In the genomic region with DNA sequence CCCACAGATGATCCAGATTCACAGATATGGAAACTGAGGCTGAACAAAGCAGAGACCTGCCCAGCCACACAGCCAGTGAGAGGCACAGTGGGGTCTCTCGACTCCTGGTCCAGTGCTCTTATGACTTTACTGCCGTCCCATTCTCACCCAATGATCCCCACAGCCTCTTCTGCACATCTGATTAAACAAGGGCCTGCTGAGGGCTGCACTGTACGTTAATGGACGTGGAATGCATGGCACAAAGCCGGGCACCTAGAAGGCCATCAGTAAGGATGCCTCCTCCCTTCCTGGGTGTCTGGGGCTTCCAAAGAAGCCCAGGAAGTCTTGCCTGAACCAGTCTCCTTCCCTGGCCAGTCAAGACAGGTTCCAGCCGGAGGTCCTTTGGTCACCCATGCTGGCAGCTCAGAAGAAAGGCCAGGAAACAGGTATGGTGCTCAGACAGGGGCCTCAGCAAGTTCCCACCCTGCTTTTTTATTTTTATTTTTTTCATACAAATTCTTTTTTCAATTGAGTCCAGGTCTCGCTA, we compare ENCODE assay signal across 10 cellular contexts. TPM values are rescaled to one million over a fixed set of nuclear protein-coding genes. Genes with fewer than 3 reads are reported as not detected.
DNase-seq lines count a peak whose midpoint lies in the region; ATAC-seq and TF ChIP-seq lines count a peak whose summit lies in the region.
"Had no signal": no experiment of that assay in that cellular context is flagged by ENCODE, and none has a peak within 500 bp of the region (broad histone marks: within the 10 kb centered on the region; RNA-seq: fewer than 3 reads in every experiment).

No MANE protein-coding gene starts in this region.

- no peaks in the 10 kb centered on the region for H3K36me3 ChIP-seq in SK-N-SH (replicated peaks in 1 of 2; ENCODE audit: control insufficient read depth in 1 of 2, insufficient read depth in 2 of 2, low read length in 1 of 2)

- peaks cover 22 to 35% of the 10 kb centered on the region in 2 donors for H3K36me3 Mint-ChIP-seq in stimulated activated naive B cell treated with anti-CD40 and anti-IgM and Interleukin-4, amounts not matched to agents 10 μg/mL and 1 μg/mL and 100 μg/mL, for 72 hours

- no peak for TF ChIP-seq CTCF in SK-N-SH (IDR thresholded peaks at IDR 0.05)
- no peak for TF ChIP-seq CTCF in dorsolateral prefrontal cortex (IDR thresholded peaks at IDR 0.05 in 54 of 56, conservative IDR thresholded peaks at IDR 0.05 in 2 of 56; ENCODE audit: low read depth in 1 of 56, partially characterized antibody in 56 of 56)

- H3K27me3 ChIP-seq in SK-N-SH (ENCODE audit: insufficient read depth) (no peaks in the 10 kb centered on the region), dorsolateral prefrontal cortex (no peaks in the 10 kb centered on the region)

- 89% methylated on average over 7 of the region's 7 CpGs for WGBS in SK-N-SH (ENCODE audit: low lambda C conversion rate)

- no peaks in the 10 kb centered on the region for H3K9me3 Mint-ChIP-seq in stimulated activated naive B cell treated with anti-CD40 and anti-IgM and Interleukin-4, amounts not matched to agents 10 μg/mL and 1 μg/mL and 100 μg/mL, for 72 hours

- no peaks in the 10 kb centered on the region for H3K9me3 ChIP-seq in SK-N-SH

- POLR2A ChIA-PET in SK-N-SH (lab: Yijun Ruan, JAX) = no interaction called here

- H4K20me1 ChIP-seq in SK-N-SH (ENCODE audit: insufficient read depth) = no peaks in the 10 kb centered on the region

- peaks cover 53 to 64% of the 10 kb centered on the region in 2 donors for H3K4me1 Mint-ChIP-seq in stimulated activated naive B cell treated with anti-CD40 and anti-IgM and Interleukin-4, amounts not matched to agents 10 μg/mL and 1 μg/mL and 100 μg/mL, for 72 hours

- H3K27ac ChIP-seq in SK-N-SH (ENCODE audit: low read depth in 2 of 2, low read length in 1 of 2) (no peak overlapping the region), dorsolateral prefrontal cortex (peak overlapping the region; percentile 90 to 100 (median 99))

- H3K4me3 ChIP-seq in SK-N-SH (ENCODE audit: low read depth in 2 of 2, low read length in 1 of 2) (peak overlapping the region in 1 of 2 experiments; percentile 30; a peak in 1 of 4 replicates), dorsolateral prefrontal cortex (peak overlapping the region; percentile 12 to 98 (median 85))

- peak overlapping the region; percentile 83 for H3K27ac Mint-ChIP-seq in stimulated activated naive B cell treated with anti-CD40 and anti-IgM and Interleukin-4, amounts not matched to agents 10 μg/mL and 1 μg/mL and 100 μg/mL, for 72 hours

- peaks cover 37 to 54% of the 10 kb centered on the region in 2 experiments for H3K4me1 ChIP-seq in SK-N-SH (ENCODE audit: control insufficient read depth in 1 of 2, insufficient read depth in 2 of 2, low read depth in 1 of 2, low read length in 1 of 2)

- no peak overlapping the region for H3K9ac ChIP-seq in SK-N-SH

- H3K79me2 ChIP-seq in SK-N-SH (ENCODE audit: insufficient read depth) = peaks cover 57% of the 10 kb centered on the region

- no peak for DNase-seq in SK-N-SH
- no peak for DNase-seq in dorsolateral prefrontal cortex
- DNase-seq in stimulated activated naive B cell treated with anti-CD40 and anti-IgM and Interleukin-4, amounts not matched to agents 10 μg/mL and 1 μg/mL and 100 μg/mL, for 72 hours = no peak
- DNase-seq: 8988T; activated CD8-positive, alpha-beta memory T cell treated with anti-CD3 and anti-CD28 coated beads, Interleukin-2, amount 50 U/mL, for 4 hours; DMS 273 treated with DMSO at 0.1 percent for 48 hours; MM.1S had no signal

- CTCF ChIA-PET in SK-N-SH (lab: Yijun Ruan, JAX) = interaction anchor here (1.6 to 4.5 kb wide), 4 partner anchors 26 to 363 kb away, joined by 6 to 32 read pairs (median 8); a partner anchor contains a TSS

- H3F3A ChIP-seq in SK-N-SH (replicated peaks; ENCODE audit: insufficient read depth) = peaks cover 10% of the 10 kb centered on the region

- no peaks in the 10 kb centered on the region for H3K27me3 Mint-ChIP-seq in stimulated activated naive B cell treated with anti-CD40 and anti-IgM and Interleukin-4, amounts not matched to agents 10 μg/mL and 1 μg/mL and 100 μg/mL, for 72 hours

- no peak for TF ChIP-seq RAD21 in SK-N-SH (IDR thresholded peaks at IDR 0.05; ENCODE audit: low read length)

- peak overlapping the region; percentile 86 to 91 for H3K4me3 Mint-ChIP-seq in stimulated activated naive B cell treated with anti-CD40 and anti-IgM and Interleukin-4, amounts not matched to agents 10 μg/mL and 1 μg/mL and 100 μg/mL, for 72 hours

- TF ChIP-seq EP300 in SK-N-SH (IDR thresholded peaks at IDR 0.05; ENCODE audit: borderline replicate concordance in 1 of 2, low read depth in 1 of 2, low read length in 1 of 2) = no peak

- no peak overlapping the region for H2AFZ ChIP-seq in SK-N-SH (ENCODE audit: low read depth)

- no peak for ATAC-seq in SK-N-SH treated with all-trans-retinoic acid at 6 μM for 48 hours
- ATAC-seq in stimulated activated naive B cell treated with anti-CD40 and anti-IgM and Interleukin-4, amounts not matched to agents 10 μg/mL and 1 μg/mL and 100 μg/mL, for 72 hours (replicated peaks) = no peak
- no peak for ATAC-seq in GM18867 (IDR thresholded peaks at IDR 0.05; ENCODE audit: unreplicated experiment)
- ATAC-seq in HG03097 (IDR thresholded peaks at IDR 0.05; ENCODE audit: low FRiP score, unreplicated experiment) = no peak

- intact Hi-C loops in dorsolateral prefrontal cortex (cut with DNase I) = loop anchor here (1.0 to 5.0 kb wide), 2 partner anchors 25 to 39 kb away; no protein-coding TSS in a partner anchor

- peak overlapping the region; percentile 93 for H3K4me2 ChIP-seq in SK-N-SH

- no peaks in the 10 kb centered on the region for H3K9me2 ChIP-seq in SK-N-SH

TF ChIP-seq in SK-N-SH, 30 proteins besides CTCF, POLR2A, EP300 and RAD21 (continues in another document):
- TF ChIP-seq GABPA (IDR thresholded peaks at IDR 0.05; ENCODE audit: low read depth) (no peak), RXRA (IDR thresholded peaks at IDR 0.05; ENCODE audit: borderline replicate concordance, low read depth) (no peak), JUND (IDR thresholded peaks at IDR 0.05) (no peak), SMC3 (IDR thresholded peaks at IDR 0.05; ENCODE audit: low read depth, low read length) (no peak), CHD2 (IDR thresholded peaks at IDR 0.05; ENCODE audit: low read length, partially characterized antibody) (no peak)

TF ChIP-seq in SK-N-SH treated with all-trans-retinoic acid at 6 μM for 48 hours, 23 proteins besides CTCF, POLR2A, EP300 and RAD21 (continues in another document):
- TF ChIP-seq, protein P1, sequence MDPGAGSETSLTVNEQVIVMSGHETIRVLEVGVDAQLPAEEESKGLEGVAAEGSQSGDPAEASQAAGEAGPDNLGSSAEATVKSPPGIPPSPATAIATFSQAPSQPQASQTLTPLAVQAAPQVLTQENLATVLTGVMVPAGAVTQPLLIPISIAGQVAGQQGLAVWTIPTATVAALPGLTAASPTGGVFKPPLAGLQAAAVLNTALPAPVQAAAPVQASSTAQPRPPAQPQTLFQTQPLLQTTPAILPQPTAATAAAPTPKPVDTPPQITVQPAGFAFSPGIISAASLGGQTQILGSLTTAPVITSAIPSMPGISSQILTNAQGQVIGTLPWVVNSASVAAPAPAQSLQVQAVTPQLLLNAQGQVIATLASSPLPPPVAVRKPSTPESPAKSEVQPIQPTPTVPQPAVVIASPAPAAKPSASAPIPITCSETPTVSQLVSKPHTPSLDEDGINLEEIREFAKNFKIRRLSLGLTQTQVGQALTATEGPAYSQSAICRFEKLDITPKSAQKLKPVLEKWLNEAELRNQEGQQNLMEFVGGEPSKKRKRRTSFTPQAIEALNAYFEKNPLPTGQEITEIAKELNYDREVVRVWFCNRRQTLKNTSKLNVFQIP (CRISPR knock-in tag; IDR thresholded peaks at IDR 0.05; ENCODE audit: borderline replicate concordance, low read depth) = no peak
- TF ChIP-seq GLIS3 (CRISPR knock-in tag; IDR thresholded peaks at IDR 0.05) = no peak
- TF ChIP-seq PPARA (CRISPR knock-in tag; IDR thresholded peaks at IDR 0.05; ENCODE audit: borderline replicate concordance) = no peak
- TF ChIP-seq TCF4 (CRISPR knock-in tag; IDR thresholded peaks at IDR 0.05; ENCODE audit: borderline replicate concordance) = no peak
- TF ChIP-seq OSR1 (CRISPR knock-in tag; IDR thresholded peaks at IDR 0.05) = no peak
- no peak for TF ChIP-seq SNAI2 (CRISPR knock-in tag; IDR thresholded peaks at IDR 0.05)
- TF ChIP-seq ISL1 (CRISPR knock-in tag; IDR thresholded peaks at IDR 0.05) = no peak

RNA-seq across cellular contexts. Expression of a gene that starts 3.8 kb away (rescaled TPM):
- 6.2 and 6.7 TPM in 2 replicates for polyA plus RNA-seq in SK-N-SH (2012; rRNA removed)
- 2.8 and 4.4 TPM in 2 replicates for polyA plus RNA-seq in SK-N-SH (2012; cell fraction: cytosol; rRNA removed)
- 15.1 and 17.2 TPM in 2 replicates for polyA plus RNA-seq in SK-N-SH (2012; cell fraction: nucleus; rRNA removed)
- total RNA-seq in dorsolateral prefrontal cortex = 100 to 1,000 TPM in 2 of 120 experiments, 10 to 100 TPM in 118; 13.9 to 125 (median 40.5) TPM

RNA-seq across cellular contexts. Expression of a gene that starts 15.6 kb away (rescaled TPM):
- not detected in 2 replicates for polyA plus RNA-seq in SK-N-SH (2012; rRNA removed)
- not detected in 2 replicates for polyA plus RNA-seq in SK-N-SH (2012; cell fraction: cytosol; rRNA removed)
- not detected in 2 replicates for polyA plus RNA-seq in SK-N-SH (2012; cell fraction: nucleus; rRNA removed)
- 1 to 10 TPM in 11 of 120 experiments, under 1 TPM in 26, not detected in 83; 0.38 to 2.2 (median 0.64) TPM for total RNA-seq in dorsolateral prefrontal cortex

RNA-seq across cellular contexts. Expression of a gene that starts 48.1 kb away (rescaled TPM):
- 7.5 and 8.6 TPM in 2 replicates for polyA plus RNA-seq in SK-N-SH (2012; rRNA removed)
- polyA plus RNA-seq in SK-N-SH (2012; cell fraction: cytosol; rRNA removed) = 5.0 and 6.0 TPM in 2 replicates
- polyA plus RNA-seq in SK-N-SH (2012; cell fraction: nucleus; rRNA removed) = 20.0 and 30.2 TPM in 2 replicates
- 10 to 100 TPM; 20.4 to 52.8 (median 33.0) TPM for total RNA-seq in dorsolateral prefrontal cortex

RNA-seq across cellular contexts. Expression of a gene that starts 49.0 kb away (rescaled TPM):
- 3.9 and 5.0 TPM in 2 replicates for polyA plus RNA-seq in SK-N-SH (2012; rRNA removed)
- polyA plus RNA-seq in SK-N-SH (2012; cell fraction: cytosol; rRNA removed) = 0.46 and 0.96 TPM in 2 replicates
- 57.9 and 78.4 TPM in 2 replicates for polyA plus RNA-seq in SK-N-SH (2012; cell fraction: nucleus; rRNA removed)
- 1 to 10 TPM in 71 of 120 experiments, under 1 TPM in 17, not detected in 32; 0.36 to 9.2 (median 2.1) TPM for total RNA-seq in dorsolateral prefrontal cortex

RNA-seq across cellular contexts. Expression of a gene that starts 55.9 kb away (rescaled TPM):
- polyA plus RNA-seq in SK-N-SH (2012; rRNA removed) = 493 and 565 TPM in 2 replicates
- 608 and 661 TPM in 2 replicates for polyA plus RNA-seq in SK-N-SH (2012; cell fraction: cytosol; rRNA removed)
- polyA plus RNA-seq in SK-N-SH (2012; cell fraction: nucleus; rRNA removed) = 171 and 252 TPM in 2 replicates
- total RNA-seq in dorsolateral prefrontal cortex = 100 to 1,000 TPM in 56 of 120 experiments, 10 to 100 TPM in 64; 67.4 to 141 (median 99.4) TPM

Comparison
In these comparisons a context has a peak if more than half of its experiments do, and no peak if none do; other contexts are left out.
1. H3K27ac ChIP-seq: peak in dorsolateral prefrontal cortex (59 of 59); none in SK-N-SH (0 of 2).